ENCODE assay signal across 22 cellular contexts in the genomic region with DNA sequence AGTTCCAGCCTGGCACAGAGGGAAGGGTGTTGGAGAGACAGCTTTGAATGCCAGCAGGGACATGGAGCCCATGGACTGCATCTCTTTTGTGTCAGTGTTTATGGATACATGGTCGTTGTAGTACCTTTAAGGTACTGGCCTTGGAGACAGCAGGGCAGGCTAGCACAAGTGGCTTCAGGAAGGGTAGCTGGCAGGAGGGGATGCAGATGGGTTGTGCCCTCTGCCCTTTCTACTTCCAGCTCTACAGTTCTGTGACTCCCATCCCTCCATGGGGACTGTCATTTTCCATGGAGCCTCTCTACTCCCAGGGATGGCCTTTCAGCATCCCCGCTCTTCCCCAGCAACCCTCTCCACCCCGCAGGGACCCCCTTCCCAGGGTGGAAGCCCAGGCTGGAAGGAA. TPM values are rescaled to one million over a fixed set of nuclear protein-coding genes. Genes with fewer than 3 reads are reported as not detected.
DNase-seq lines count a peak whose midpoint lies in the region; ATAC-seq and TF ChIP-seq lines count a peak whose summit lies in the region.
"Had no signal": no experiment of that assay in that cellular context is flagged by ENCODE, and none has a peak within 500 bp of the region (broad histone marks: within the 10 kb centered on the region; RNA-seq: fewer than 3 reads in every experiment).

No MANE protein-coding gene starts in this region.

- H3K4me2 ChIP-seq in mammary epithelial cell (ENCODE audit: insufficient read depth, low read depth, low read length) = no peak overlapping the region

- in situ Hi-C loops in mammary epithelial cell (cut with MboI; ENCODE audit: low sequenced_read_pairs in 2 of 2) = loop anchor here in 1 of 2 donors (10.0 kb wide), 1 partner anchor 348 kb away; no protein-coding TSS in a partner anchor

- H3K9ac ChIP-seq in mammary epithelial cell (ENCODE audit: insufficient read depth, low read length) = no peak overlapping the region

- no peak overlapping the region for H2AFZ ChIP-seq in mammary epithelial cell (ENCODE audit: low read depth, low read length)

- no peaks in the 10 kb centered on the region for H3K36me3 ChIP-seq in mammary epithelial cell (ENCODE audit: insufficient read depth, low read length)
- H3K36me3 ChIP-seq: HAP-1 had no signal

- CTCF ChIA-PET in activated naive CD4-positive, alpha-beta T cell treated with anti-CD3 and anti-CD28 coated beads, Interleukin-2, amount 10 ng/mL, durations not matched to agents 7 days and 5 days (lab: Charles Lee) = no interaction called here
- CTCF ChIA-PET in CD4-positive, alpha-beta T cell (lab: Charles Lee) = no interaction called here
- CTCF ChIA-PET in mammary epithelial cell (lab: Charles Lee; ENCODE audit: low non-redundant PET) = no interaction called here

- no peak for ATAC-seq in GM18873 (IDR thresholded peaks at IDR 0.05; ENCODE audit: low FRiP score, unreplicated experiment)
- no peak for ATAC-seq in CD4-positive, alpha-beta T cell (ENCODE audit: poor library complexity)
- ATAC-seq: PC-3 had no signal

- H3K27me3 Mint-ChIP-seq in activated naive CD4-positive, alpha-beta T cell treated with anti-CD3 and anti-CD28 coated beads, Interleukin-2, amount 10 ng/mL, durations not matched to agents 7 days and 5 days = peaks cover 62% of the 10 kb centered on the region
- H3K27me3 Mint-ChIP-seq in CD4-positive, alpha-beta T cell = peaks cover 46% of the 10 kb centered on the region

- no peak overlapping the region for H3K27ac Mint-ChIP-seq in activated naive CD4-positive, alpha-beta T cell treated with anti-CD3 and anti-CD28 coated beads, Interleukin-2, amount 10 ng/mL, durations not matched to agents 7 days and 5 days
- no peak overlapping the region for H3K27ac Mint-ChIP-seq in CD4-positive, alpha-beta T cell

- H3K27ac ChIP-seq in CD4-positive, alpha-beta T cell (ENCODE audit: low read depth, low read length) = no peak overlapping the region
- no peak overlapping the region for H3K27ac ChIP-seq in mammary epithelial cell (ENCODE audit: insufficient read depth, low read depth, low read length)
- H3K27ac ChIP-seq: C4-2B, HL-60, SK-N-MC had no signal

- no peak overlapping the region for H3K4me3 Mint-ChIP-seq in activated naive CD4-positive, alpha-beta T cell treated with anti-CD3 and anti-CD28 coated beads, Interleukin-2, amount 10 ng/mL, durations not matched to agents 7 days and 5 days
- H3K4me3 Mint-ChIP-seq in CD4-positive, alpha-beta T cell = no peak overlapping the region

- no peak overlapping the region for H3K4me3 ChIP-seq in mammary epithelial cell (replicated peaks in 1 of 3; ENCODE audit: insufficient read depth in 1 of 3, low read depth in 2 of 3, low read length in 3 of 3)
- H3K4me3 ChIP-seq: HAP-1, SK-N-MC had no signal

- H4K20me1 ChIP-seq in mammary epithelial cell (ENCODE audit: insufficient read depth, low read length) = no peaks in the 10 kb centered on the region

- no peaks in the 10 kb centered on the region for H3K79me2 ChIP-seq in mammary epithelial cell (ENCODE audit: insufficient read depth, low read length)

- POLR2A ChIA-PET in CD4-positive, alpha-beta T cell (lab: Charles Lee) = no interaction called here

- H3K27me3 ChIP-seq in CD4-positive, alpha-beta T cell (ENCODE audit: control insufficient read depth, insufficient read depth, low read length) = peaks cover 29% of the 10 kb centered on the region
- no peaks in the 10 kb centered on the region for H3K27me3 ChIP-seq in mammary epithelial cell (ENCODE audit: insufficient read depth, low read length)

- DNase-seq in activated naive CD4-positive, alpha-beta T cell treated with anti-CD3 and anti-CD28 coated beads, Interleukin-2, amount 10 ng/mL, durations not matched to agents 7 days and 5 days = peak; percentile 9
- DNase-seq in activated naive CD4-positive, alpha-beta T cell treated with anti-CD3 and anti-CD28 coated beads, Interleukin-2, amount 50 U/mL, for 16 hours = no peak
- DNase-seq in dermis blood vessel endothelial cell (peak; percentile 51), mesenteric fat pad (ENCODE audit: low spot score) (peak; percentile 30), mammary epithelial cell (no peak)
- DNase-seq in NK-92 treated with Interleukin-12 subunit alpha and Interleukin-12 subunit beta, amount 100 ng/mL, for 24 hours (lab: John Stamatoyannopoulos, UW) = no peak
- no peak for DNase-seq in CD4-positive, alpha-beta T cell
- DNase-seq: KBM-7, MM.1S, NCI-H1048, NCI-H1417 treated with DMSO at 0.1 percent for 48 hours, NCI-H187, NCI-H2107, NCI-H446 treated with DMSO at 0.1 percent for 48 hours, NCI-H526 treated with DMSO at 0.1 percent for 48 hours, PC-3, SHP77 treated with DMSO at 0.1 percent for 48 hours had no signal

- no peaks in the 10 kb centered on the region for H3K9me3 ChIP-seq in CD4-positive, alpha-beta T cell (ENCODE audit: control insufficient read depth, low read length)
- H3K9me3 ChIP-seq in mammary epithelial cell (replicated peaks; ENCODE audit: insufficient read depth, low read length) = no peaks in the 10 kb centered on the region
- H3K9me3 ChIP-seq: HAP-1 had no signal

- peaks cover 4% of the 10 kb centered on the region for H3K36me3 Mint-ChIP-seq in activated naive CD4-positive, alpha-beta T cell treated with anti-CD3 and anti-CD28 coated beads, Interleukin-2, amount 10 ng/mL, durations not matched to agents 7 days and 5 days
- H3K36me3 Mint-ChIP-seq in CD4-positive, alpha-beta T cell (ENCODE audit: low read depth) = no peaks in the 10 kb centered on the region

- dilution Hi-C loops in mammary epithelial cell (cut with HindIII; ENCODE audit: low sequenced_read_pairs) = loop anchor here (10.0 kb wide), 1 partner anchor 268 kb away; no protein-coding TSS in a partner anchor

- 69% methylated on average over 3 of the region's 3 CpGs for WGBS in mammary epithelial cell (ENCODE audit: low coverage, missing lambda C conversion rate)

- H3K4me1 ChIP-seq in mammary epithelial cell (ENCODE audit: insufficient read depth, low read length) = peaks cover 16% of the 10 kb centered on the region
- H3K4me1 ChIP-seq: HAP-1 had no signal

- H3K4me1 Mint-ChIP-seq in activated naive CD4-positive, alpha-beta T cell treated with anti-CD3 and anti-CD28 coated beads, Interleukin-2, amount 10 ng/mL, durations not matched to agents 7 days and 5 days = peaks cover 24% of the 10 kb centered on the region
- H3K4me1 Mint-ChIP-seq in CD4-positive, alpha-beta T cell (ENCODE audit: low read depth) = peaks cover 15% of the 10 kb centered on the region

- intact Hi-C loops in CD4-positive, alpha-beta T cell (cut with DNase I, micrococcal nuclease) = loop anchor here in 1 of 2 experiments (10.0 kb wide), 1 partner anchor 288 kb away; no protein-coding TSS in a partner anchor
- intact Hi-C loops in mammary epithelial cell (cut with micrococcal nuclease) = no loop called here

- no peaks in the 10 kb centered on the region for H3K9me3 Mint-ChIP-seq in activated naive CD4-positive, alpha-beta T cell treated with anti-CD3 and anti-CD28 coated beads, Interleukin-2, amount 10 ng/mL, durations not matched to agents 7 days and 5 days
- no peaks in the 10 kb centered on the region for H3K9me3 Mint-ChIP-seq in CD4-positive, alpha-beta T cell

- no TSS peak for BruUV-seq in mammary epithelial cell (replicated peaks; lab: Mats Ljungman, UMichigan)

- no peak for TF ChIP-seq CTCF in CD4-positive, alpha-beta T cell (IDR thresholded peaks at IDR 0.05)
- no peak for TF ChIP-seq CTCF in mammary epithelial cell (conservative IDR thresholded peaks at IDR 0.05 in 1 of 2, IDR thresholded peaks at IDR 0.05 in 1 of 2; ENCODE audit: extremely low read depth in 1 of 2, insufficient read depth in 1 of 2, low read depth in 1 of 2, low read length in 2 of 2)

RNA-seq across cellular contexts. Expression of a gene that starts 25.1 kb away (rescaled TPM):
- 11.7 and 16.3 TPM in 2 replicates for total RNA-seq in dermis blood vessel endothelial cell
- 15.5 TPM for total RNA-seq in mesenteric fat pad
- 10 to 100 TPM; 23.3 to 24.3 TPM for total RNA-seq in CD4-positive, alpha-beta T cell
- 10 to 100 TPM; 14.7 to 30.3 TPM for total RNA-seq in mammary epithelial cell
- polyA plus RNA-seq in mammary epithelial cell = 17.7 TPM
- polyA minus RNA-seq in mammary epithelial cell = 40.8 TPM

RNA-seq across cellular contexts. Expression of a gene that starts 25.1 kb away (rescaled TPM):
- total RNA-seq in dermis blood vessel endothelial cell (22.4 and 28.1 TPM in 2 replicates), mesenteric fat pad (5.2 TPM), mammary epithelial cell (10 to 100 TPM; 25.8 to 32.2 TPM)
- under 1 TPM; 0.31 to 0.96 TPM for total RNA-seq in CD4-positive, alpha-beta T cell
- polyA plus RNA-seq in mammary epithelial cell = 57.6 TPM
- polyA minus RNA-seq in mammary epithelial cell = 47.5 TPM

Comparison
In these comparisons a context has a peak if more than half of its experiments do, and no peak if none do; other contexts are left out.
1. DNase-seq: peak in activated naive CD4-positive, alpha-beta T cell treated with anti-CD3 and anti-CD28 coated beads, Interleukin-2, amount 10 ng/mL, durations not matched to agents 7 days and 5 days (single experiment), dermis blood vessel endothelial cell (single experiment) and mesenteric fat pad (single experiment); none in activated naive CD4-positive, alpha-beta T cell treated with anti-CD3 and anti-CD28 coated beads, Interleukin-2, amount 50 U/mL, for 16 hours (single experiment), NK-92 treated with Interleukin-12 subunit alpha and Interleukin-12 subunit beta, amount 100 ng/mL, for 24 hours (single experiment), CD4-positive, alpha-beta T cell (0 of 10) and mammary epithelial cell (single experiment).